In the genomic region with DNA sequence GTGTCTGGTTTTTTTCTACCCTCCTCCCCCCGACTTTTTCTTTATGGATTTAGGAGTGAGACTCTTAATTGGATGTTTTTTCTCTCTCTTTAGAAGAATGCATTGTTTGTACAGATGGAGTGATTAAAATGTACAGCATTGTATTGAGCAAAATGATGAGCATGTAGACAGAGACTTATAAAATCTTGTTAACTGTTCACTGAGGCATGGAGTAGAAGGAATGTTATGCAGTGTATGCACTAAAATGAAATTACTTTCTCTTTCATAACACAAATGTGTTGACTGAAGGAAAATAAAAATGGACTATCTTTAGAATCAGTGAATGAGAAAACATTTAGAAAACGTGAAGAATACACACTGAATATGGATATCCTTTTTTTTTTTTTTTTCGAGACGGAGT, we compare ENCODE assay signal across 13 cellular contexts. TPM values are rescaled to one million over a fixed set of nuclear protein-coding genes. Genes with fewer than 3 reads are reported as not detected.
DNase-seq lines count a peak whose midpoint lies in the region; ATAC-seq and TF ChIP-seq lines count a peak whose summit lies in the region.
"Had no signal": no experiment of that assay in that cellular context is flagged by ENCODE, and none has a peak within 500 bp of the region (broad histone marks: within the 10 kb centered on the region; RNA-seq: fewer than 3 reads in every experiment).

No MANE protein-coding gene starts in this region.

- peaks cover 7% of the 10 kb centered on the region for H3F3A ChIP-seq in PC-9 (ENCODE audit: insufficient read depth, low read depth)

- peaks cover 32% of the 10 kb centered on the region for H4K20me1 ChIP-seq in PC-9 (ENCODE audit: insufficient read depth)

- H3K27ac ChIP-seq in KOPT-K1 (ENCODE audit: low read depth, low read length, poor library complexity, severe bottlenecking) (peak overlapping the region; percentile 24), PC-9 (no peak overlapping the region)

- H3K79me2 ChIP-seq in PC-9 (ENCODE audit: low read depth): peaks cover 84% of the 10 kb centered on the region

- no peak overlapping the region for H3K4me2 ChIP-seq in PC-9

- no peak for DNase-seq in HFFc6
- no peak for DNase-seq in naive B cell
- DNase-seq in EL: no peak
- DNase-seq in activated naive CD4-positive, alpha-beta T cell treated with anti-CD3 and anti-CD28 coated beads, Interleukin-2, amount 50 U/mL, for 16 hours: no peak
- no peak for DNase-seq in activated effector memory CD4-positive, alpha-beta T cell treated with Interleukin-2 at 50 U/mL for 16 hours
- DNase-seq in PC-9: no peak
- DNase-seq: activated CD8-positive, alpha-beta T cell treated with anti-CD3 and anti-CD28 coated beads, Interleukin-2, amount 10 ng/mL, durations not matched to agents 7 days and 5 days; activated naive CD8-positive, alpha-beta T cell treated with anti-CD3 and anti-CD28 coated beads, Interleukin-2, amount 50 U/mL, for 24 hours; COR-L47; endodermal cell; NCI-H446 treated with DMSO at 0.1 percent for 48 hours had no signal

- no TSS peak for BruUV-seq in PC-9 (replicated peaks; lab: Mats Ljungman, UMichigan)

- H3K9me3 Mint-ChIP-seq in HFFc6 (no peaks in the 10 kb centered on the region), naive B cell (no peaks in the 10 kb centered on the region)
- H3K9me3 Mint-ChIP-seq: activated naive CD8-positive, alpha-beta T cell treated with anti-CD3 and anti-CD28 coated beads, Interleukin-2, amount 50 U/mL, for 24 hours; endodermal cell had no signal

- H3K36me3 ChIP-seq in KOPT-K1 (ENCODE audit: insufficient read depth, low read length): no peaks in the 10 kb centered on the region
- no peaks in the 10 kb centered on the region for H3K36me3 ChIP-seq in PC-9 (ENCODE audit: low read depth)

- H3K27ac Mint-ChIP-seq in HFFc6 (peak overlapping the region; percentile 3; the same call in 1 of the 2 replicates), naive B cell (peak overlapping the region in 3 of 6 donors; percentile 58 to 83 (median 75))
- H3K27ac Mint-ChIP-seq: activated CD8-positive, alpha-beta T cell treated with anti-CD3 and anti-CD28 coated beads, Interleukin-2, amount 10 ng/mL, durations not matched to agents 7 days and 5 days; activated naive CD8-positive, alpha-beta T cell treated with anti-CD3 and anti-CD28 coated beads, Interleukin-2, amount 50 U/mL, for 24 hours; endodermal cell had no signal

- H3K27me3 ChIP-seq in PC-9 (ENCODE audit: insufficient read depth, low read depth): no peaks in the 10 kb centered on the region

- no peaks in the 10 kb centered on the region; the same call in 1 of the 2 replicates for H3K9me2 ChIP-seq in PC-9 (ENCODE audit: insufficient read depth)

- intact Hi-C loops in PC-9 (cut with micrococcal nuclease; ENCODE audit: unreplicated experiment): no loop called here

- POLR2A ChIA-PET in PC-9 (lab: Charles Lee; ENCODE audit: unreplicated experiment): no interaction called here

- H3K9me3 ChIP-seq in KOPT-K1 (ENCODE audit: insufficient read depth, low read length, poor library complexity, severe bottlenecking) (no peaks in the 10 kb centered on the region), PC-9 (ENCODE audit: insufficient read depth, low read depth) (no peaks in the 10 kb centered on the region)

- H2AFZ ChIP-seq in PC-9: no peak overlapping the region

- peaks cover 4% of the 10 kb centered on the region for H3K4me1 ChIP-seq in PC-9 (replicated peaks; ENCODE audit: insufficient read depth)

- H3K27me3 Mint-ChIP-seq in HFFc6 (ENCODE audit: insufficient read depth) (no peaks in the 10 kb centered on the region), naive B cell (no peaks in the 10 kb centered on the region)
- H3K27me3 Mint-ChIP-seq: activated naive CD8-positive, alpha-beta T cell treated with anti-CD3 and anti-CD28 coated beads, Interleukin-2, amount 50 U/mL, for 24 hours had no signal

- H3K4me3 ChIP-seq in PC-9: no peak overlapping the region

- H3K4me1 Mint-ChIP-seq in HFFc6 (ENCODE audit: low read depth) (peaks cover 11% of the 10 kb centered on the region), naive B cell (peaks cover 27 to 40% (median 34%) of the 10 kb centered on the region in 3 donors)

- peak; percentile 44 for ATAC-seq in GM18907 (IDR thresholded peaks at IDR 0.05; ENCODE audit: unreplicated experiment)
- ATAC-seq in naive B cell (ENCODE audit: low read depth in 2 of 2): peak; percentile 40 to 67
- ATAC-seq: activated CD8-positive, alpha-beta T cell treated with anti-CD3 and anti-CD28 coated beads, Interleukin-2, amount 10 ng/mL, durations not matched to agents 7 days and 5 days; activated naive CD8-positive, alpha-beta T cell treated with anti-CD3 and anti-CD28 coated beads, Interleukin-2, amount 50 U/mL, for 24 hours had no signal

- H3K4me3 Mint-ChIP-seq in HFFc6 (peak overlapping the region; percentile 13; the same call in 1 of the 2 replicates), naive B cell (peak overlapping the region in 5 of 8 donors; percentile 6 to 71 (median 40))
- H3K4me3 Mint-ChIP-seq: activated CD8-positive, alpha-beta T cell treated with anti-CD3 and anti-CD28 coated beads, Interleukin-2, amount 10 ng/mL, durations not matched to agents 7 days and 5 days; activated naive CD8-positive, alpha-beta T cell treated with anti-CD3 and anti-CD28 coated beads, Interleukin-2, amount 50 U/mL, for 24 hours; endodermal cell had no signal

- TF ChIP-seq CTCF in HFFc6 (IDR thresholded peaks at IDR 0.05) (no peak), PC-9 (conservative IDR thresholded peaks at IDR 0.05) (no peak)

- 0 out of 2 replicates have a peak, but pooled peaks cover 4% of the 10 kb centered on the region for H3K36me3 Mint-ChIP-seq in HFFc6 (ENCODE audit: low read depth)
- no peaks in the 10 kb centered on the region for H3K36me3 Mint-ChIP-seq in naive B cell

- CTCF ChIA-PET in PC-9 (lab: Charles Lee): no interaction called here

RNA-seq across cellular contexts. Expression of a gene that starts 39.8 kb away (rescaled TPM):
- 10 to 100 TPM; 49.0 to 62.6 (median 57.6) TPM for total RNA-seq in HFFc6 (2021; fragmentation: NEBNext Ultra II Directional; extraction: Animal tissue kit (Norgen Biotek cat#: 25700))
- polyA plus RNA-seq in naive B cell (ENCODE audit: low read depth in 6 of 6): 100 to 1,000 TPM; 106 to 189 (median 148) TPM
- 43.6 and 68.3 TPM in 2 replicates for total RNA-seq in PC-9 (2021)

RNA-seq across cellular contexts. Expression of a gene that starts 53.6 kb away (rescaled TPM):
- total RNA-seq in HFFc6 (2021; fragmentation: NEBNext Ultra II Directional; extraction: Animal tissue kit (Norgen Biotek cat#: 25700)): 10 to 100 TPM; 51.1 to 75.4 (median 61.1) TPM
- 1 to 10 TPM in 2 of 6 donors, under 1 TPM in 3, not detected in 1; 0.58 to 1.7 (median 0.97) TPM for polyA plus RNA-seq in naive B cell (ENCODE audit: low read depth in 6 of 6)
- total RNA-seq in PC-9 (2021): 53.9 and 75.5 TPM in 2 replicates
